ENCODE assay signal across 17 cellular contexts in genomic region chr7:123054357-123055133, GRCh38. TPM values are rescaled to one million over a fixed set of nuclear protein-coding genes. Genes with fewer than 3 reads are reported as not detected.
DNase-seq lines count a peak whose midpoint lies in the region; ATAC-seq, FAIRE-seq and TF ChIP-seq lines count a peak whose summit lies in the region.
"Had no signal": no experiment of that assay in that cellular context is flagged by ENCODE, and none has a peak within 500 bp of the region (broad histone marks: within the 10 kb centered on the region; RNA-seq: fewer than 3 reads in every experiment).

No MANE protein-coding gene starts in this region.

- no peak overlapping the region for H3K4me3 ChIP-seq in epithelial cell of proximal tubule (ENCODE audit: low read depth, low read length)
- H3K4me3 ChIP-seq in small intestine (ENCODE audit: low read depth in 1 of 2, low read length in 2 of 2) = no peak overlapping the region
- H3K4me3 ChIP-seq: colonic mucosa had no signal

- WGBS in small intestine, 3 donors = 40 to 57% (median 42%) methylated on average over 5 of the region's 5 CpGs

- H3K27me3 ChIP-seq in small intestine (ENCODE audit: control insufficient read depth in 2 of 2, insufficient read depth in 2 of 2, low read length in 2 of 2) = no peaks in the 10 kb centered on the region
- H3K27me3 ChIP-seq: colonic mucosa had no signal

- H3K9me3 ChIP-seq in small intestine (ENCODE audit: control insufficient read depth, low read depth) = no peaks in the 10 kb centered on the region
- H3K9me3 ChIP-seq: colonic mucosa had no signal

- no peak overlapping the region for H3K27ac ChIP-seq in small intestine (ENCODE audit: low read depth in 1 of 2, low read length in 1 of 2)
- H3K27ac ChIP-seq: colonic mucosa, parathyroid adenoma had no signal

- ATAC-seq in HG03097 (IDR thresholded peaks at IDR 0.05; ENCODE audit: low FRiP score, unreplicated experiment) = no peak
- ATAC-seq: activated CD8-positive, alpha-beta T cell treated with anti-CD3 and anti-CD28 coated beads, Interleukin-2, amount 10 ng/mL, durations not matched to agents 7 days and 5 days had no signal

- H3K36me3 ChIP-seq in small intestine (ENCODE audit: control insufficient read depth in 2 of 2, insufficient read depth in 2 of 2, low read length in 2 of 2) = no peaks in the 10 kb centered on the region
- H3K36me3 ChIP-seq: colonic mucosa had no signal

- DNase-seq in NCI-H748 (lab: John Stamatoyannopoulos, UW; ENCODE audit: unreplicated experiment) = peak; percentile 21
- DNase-seq in NCI-H748 treated with DMSO at 0.1 percent for 48 hours (lab: John Stamatoyannopoulos, UW) = no peak
- DNase-seq in OCI-M1 (lab: John Stamatoyannopoulos, UW) = peak; percentile 33
- DNase-seq in epithelial cell of proximal tubule (ENCODE audit: low read depth) = no peak
- DNase-seq in small intestine = peak; percentile 1
- DNase-seq in T-helper 9 cell = no peak
- DNase-seq in activated gamma-delta T cell (lab: John Stamatoyannopoulos, UW) = no peak
- DNase-seq: activated CD8-positive, alpha-beta T cell treated with anti-CD3 and anti-CD28 coated beads, Interleukin-2, amount 10 ng/mL, durations not matched to agents 7 days and 5 days; activated naive CD4-positive, alpha-beta T cell treated with anti-CD3 and anti-CD28 coated beads, Interleukin-2, amount 10 ng/mL, durations not matched to agents 7 days and 5 days; colonic mucosa; DMS79 treated with DMSO at 0.1 percent for 48 hours; NCI-H1105 treated with DMSO at 0.1 percent for 48 hours; stimulated activated CD4-positive, alpha-beta T cell treated with anti-CD3 and anti-CD28 coated beads, Interleukin-2, amount 100 ng/mL, for 48 hours had no signal

- H3K4me1 ChIP-seq in small intestine (ENCODE audit: control insufficient read depth in 2 of 2, insufficient read depth in 1 of 2, low read depth in 1 of 2, low read length in 1 of 2) = no peaks in the 10 kb centered on the region
- H3K4me1 ChIP-seq: colonic mucosa, parathyroid adenoma had no signal

- no peak for FAIRE-seq in small intestine (lab: Jason Lieb, UNC)
- FAIRE-seq: frontal cortex had no signal

- TF ChIP-seq CTCF in epithelial cell of proximal tubule (conservative IDR thresholded peaks at IDR 0.05; ENCODE audit: low read depth, low read length) = peak; percentile 44

RNA-seq across cellular contexts. Expression of gene TAS2R16, which starts 59.0 kb away (rescaled TPM):
- total RNA-seq in epithelial cell of proximal tubule = not detected in 2 replicates
- not detected for polyA plus RNA-seq in small intestine
- total RNA-seq: activated CD8-positive, alpha-beta T cell treated with anti-CD3 and anti-CD28 coated beads, Interleukin-2, amount 10 ng/mL, durations not matched to agents 7 days and 5 days; colonic mucosa; frontal cortex; lower leg skin had no signal

Comparison
In these comparisons a context has a peak if more than half of its experiments do, and no peak if none do; other contexts are left out.
1. DNase-seq: peak in NCI-H748 (single experiment), OCI-M1 (single experiment) and small intestine (single experiment); none in NCI-H748 treated with DMSO at 0.1 percent for 48 hours (single experiment), epithelial cell of proximal tubule (single experiment), T-helper 9 cell (single experiment) and activated gamma-delta T cell (single experiment).